In genomic region chr3:48898383-48899234, GRCh38 we compare ENCODE assay signal across 8 cellular contexts. TPM values are rescaled to one million over a fixed set of nuclear protein-coding genes. Genes with fewer than 3 reads are reported as not detected.
DNase-seq lines count a peak whose midpoint lies in the region; ATAC-seq and TF ChIP-seq lines count a peak whose summit lies in the region.

SLC25A20 (minus strand) TSS chr3:48898882; CDS start chr3:48898794, 88 bp downstream.

- 2 to 5% (median 3%) methylated on average over 30 to 54 of the region's 54 CpGs for WGBS in spleen, 5 donors

- H3K27ac Mint-ChIP-seq in WTC11 = peak within 1 kb of the TSS; percentile 86

- CTCF ChIA-PET in WTC11 (lab: Charles Lee) = interaction anchor here (0.7 to 2.3 kb wide), 10 partner anchors 18 to 212 kb away, joined by 3 to 7 read pairs (median 4); partner anchors contain the start of genes ARIH2 and NCKIPSD

- peak within 1 kb of the TSS; percentile 76 to 97 (median 88) for H3K4me3 ChIP-seq in spleen

- POLR2A ChIA-PET in WTC11 (lab: Charles Lee) = interaction anchor here (0.5 to 1.2 kb wide), 4 partner anchors 52 to 579 kb away, joined by 3 to 4 read pairs (median 3); partner anchors contain the start of genes QRICH1 and WDR6

- intact Hi-C loops in spleen (cut with DNase I; ENCODE audit: low total_unique reads) = loop anchor here (10.0 kb wide), 1 partner anchor 54 kb away; the partner anchor contains the start of gene PRKAR2A

- H3K27me3 Mint-ChIP-seq in WTC11 (ENCODE audit: low read depth) = no peaks in the 10 kb centered on the region; the same call in 1 of the 2 replicates

- no peaks in the 10 kb centered on the region for H3K9me3 Mint-ChIP-seq in WTC11

- H3K36me3 ChIP-seq in spleen = no peaks in the 10 kb centered on the region

- H3K4me3 Mint-ChIP-seq in WTC11 = peak within 1 kb of the TSS; percentile 90

- peak; percentile 84 for ATAC-seq in HG02943 (IDR thresholded peaks at IDR 0.05; ENCODE audit: low read depth, unreplicated experiment)
- ATAC-seq in WTC11 = peak; percentile 98

- no peaks in the 10 kb centered on the region for H3K36me3 Mint-ChIP-seq in WTC11

- TF ChIP-seq POLR2A in spleen (IDR thresholded peaks at IDR 0.05) = no peak

- TF ChIP-seq CTCF in WTC11 (IDR thresholded peaks at IDR 0.05) (no peak), spleen (IDR thresholded peaks at IDR 0.05 in 8 of 11, conservative IDR thresholded peaks at IDR 0.05 in 3 of 11) (peak in 5 of 11 experiments; percentile 7 to 43 (median 27))

- no peaks in the 10 kb centered on the region for H3K9me3 ChIP-seq in spleen

- DNase-seq in NCI-H2081 (lab: John Stamatoyannopoulos, UW) = peak; percentile 72 to 77
- no peak for DNase-seq in NCI-H2081 treated with DMSO at 0.1 percent for 48 hours (lab: John Stamatoyannopoulos, UW)
- DNase-seq in NCI-H2196 (lab: John Stamatoyannopoulos, UW; ENCODE audit: unreplicated experiment) = peak; percentile 72
- DNase-seq in WTC11 (ENCODE audit: low spot score) = peak; percentile 95
- DNase-seq in caudate nucleus (lab: John Stamatoyannopoulos, UW) = peak in 57 of 61 donors; percentile 2 to 78 (median 46)
- DNase-seq in inferior parietal cortex (ENCODE audit: extremely low spot score) = peak; percentile 57
- peak; percentile 99 for DNase-seq in spleen

- peaks cover 8 to 46% (median 36%) of the 10 kb centered on the region in 6 donors for H3K4me1 ChIP-seq in spleen

- H3K27me3 ChIP-seq in spleen (replicated peaks in 1 of 7) = no peaks in the 10 kb centered on the region

- H3K27ac ChIP-seq in caudate nucleus (ENCODE audit: low read depth, low read length) (peak within 1 kb of the TSS; percentile 55), spleen (peak within 1 kb of the TSS; percentile 45 to 92 (median 89))

- H3K4me1 Mint-ChIP-seq in WTC11 = peaks cover 16% of the 10 kb centered on the region

TF ChIP-seq in WTC11, 78 proteins besides CTCF, POLR2A, EP300 and RAD21:
- TF ChIP-seq STAT6 (CRISPR knock-in tag; conservative IDR thresholded peaks at IDR 0.05; ENCODE audit: low read depth) = no peak
- no peak for TF ChIP-seq HMGA2 (CRISPR knock-in tag; IDR thresholded peaks at IDR 0.05)
- TF ChIP-seq GABPB1 (CRISPR knock-in tag; IDR thresholded peaks at IDR 0.05) = 0 out of 2 replicates have a peak, but pooled peaks have one; percentile 28
- no peak for TF ChIP-seq ZNF138 (CRISPR knock-in tag; conservative IDR thresholded peaks at IDR 0.05)
- no peak for TF ChIP-seq E2F4 (CRISPR knock-in tag; IDR thresholded peaks at IDR 0.05; ENCODE audit: borderline replicate concordance, low read depth)
- TF ChIP-seq USF2 (CRISPR knock-in tag; IDR thresholded peaks at IDR 0.05) = peak; percentile 35
- TF ChIP-seq ZNF416 (CRISPR knock-in tag; IDR thresholded peaks at IDR 0.05) = 0 out of 2 replicates have a peak, but pooled peaks have one; percentile 32
- peak; percentile 30; the same call in 1 of the 2 replicates for TF ChIP-seq ARID4B (CRISPR knock-in tag; IDR thresholded peaks at IDR 0.05; ENCODE audit: borderline replicate concordance)
- TF ChIP-seq MAX (CRISPR knock-in tag; IDR thresholded peaks at IDR 0.05) = peak; percentile 29
- TF ChIP-seq SP1 (CRISPR knock-in tag; conservative IDR thresholded peaks at IDR 0.05) = peak; percentile 85
- peak; percentile 46; the same call in 1 of the 2 replicates for TF ChIP-seq FOXK1 (CRISPR knock-in tag; IDR thresholded peaks at IDR 0.05)
- TF ChIP-seq E2F5 (CRISPR knock-in tag; IDR thresholded peaks at IDR 0.05) = 0 out of 2 replicates have a peak, but pooled peaks have one; percentile 33

RNA-seq across cellular contexts. Expression of gene SLC25A20, which starts in this region (rescaled TPM):
- total RNA-seq in WTC11 (2021) = 3.9 to 6.3 TPM (median 4.9 TPM) in 3 replicates
- total RNA-seq in spleen = 10 to 100 TPM; 13.0 to 51.2 (median 26.8) TPM
- 10 to 100 TPM; 16.1 to 31.7 (median 17.0) TPM for polyA plus RNA-seq in spleen
